ENCODE assay signal across 18 cellular contexts in the genomic region with DNA sequence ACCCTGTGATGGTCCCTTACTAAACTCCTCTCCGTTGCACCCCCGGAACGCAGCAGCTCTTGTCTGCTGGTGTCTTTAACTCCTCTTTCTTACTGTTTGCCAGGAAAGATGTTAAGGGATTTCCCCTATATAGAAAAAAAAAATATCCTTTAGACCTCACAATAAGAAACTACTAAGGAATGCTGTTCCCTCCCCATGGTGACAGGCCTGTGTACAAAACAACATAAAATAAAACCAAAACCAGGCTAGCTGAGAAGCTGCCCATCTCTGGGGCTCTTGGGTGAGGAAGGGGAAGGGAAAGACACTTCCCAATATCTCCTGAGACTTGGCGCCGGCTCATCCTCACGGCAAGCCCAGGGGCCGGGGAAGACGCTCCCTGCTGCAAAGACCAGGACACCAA.
A peak's percentile ranks its signal among the peaks of the same experiment; 100 is the strongest.
DNase-seq lines count a peak whose midpoint lies in the region; ATAC-seq and TF ChIP-seq lines count a peak whose summit lies in the region.
"Had no signal": no experiment of that assay in that cellular context is flagged by ENCODE, and none has a peak within 500 bp of the region (broad histone marks: within the 10 kb centered on the region; RNA-seq: fewer than 3 reads in every experiment).

No MANE protein-coding gene starts in this region.

- DNase-seq in GM23248 (peak; percentile 44), cardiac fibroblast (ENCODE audit: low read depth in 2 of 2) (peak; percentile 28 to 38), glutamatergic neuron (no peak), left colon (no peak), GM10248 (ENCODE audit: extremely low spot score) (no peak), NCI-H524 (lab: John Stamatoyannopoulos, UW) (no peak)
- DNase-seq in stimulated activated effector memory CD8-positive, alpha-beta T cell treated with anti-CD3 and anti-CD28 coated beads, Interleukin-12 subunit alpha, Interleukin-12 subunit beta, amount 100 ng/mL, for 72 hours (ENCODE audit: low spot score in 2 of 2): no peak
- DNase-seq: activated B cell treated with CpG ODN at 0.5 μM for 24 hours; activated CD8-positive, alpha-beta memory T cell treated with anti-CD3 and anti-CD28 coated beads for 24 hours; AML-193; mammary epithelial cell; NCI-H2081; NCI-H526 treated with DMSO at 0.1 percent for 48 hours; stimulated activated CD4-positive, alpha-beta T cell treated with anti-CD3 and anti-CD28 coated beads, Interleukin-2, amount 100 ng/mL, for 24 hours; T-helper 17 cell had no signal

- H3K27me3 Mint-ChIP-seq in glutamatergic neuron (ENCODE audit: unreplicated experiment): peaks cover 19% of the 10 kb centered on the region
- H3K27me3 Mint-ChIP-seq: activated B cell treated with CpG ODN at 0.5 μM for 24 hours, T-helper 17 cell had no signal

- H3K9me3 Mint-ChIP-seq in glutamatergic neuron (ENCODE audit: unreplicated experiment): peaks cover 33% of the 10 kb centered on the region
- no peaks in the 10 kb centered on the region for H3K9me3 Mint-ChIP-seq in stimulated activated effector memory CD8-positive, alpha-beta T cell treated with anti-CD3 and anti-CD28 coated beads, Interleukin-12 subunit alpha, Interleukin-12 subunit beta, amount 100 ng/mL, for 72 hours
- H3K9me3 Mint-ChIP-seq: activated B cell treated with CpG ODN at 0.5 μM for 24 hours had no signal

- H3K36me3 ChIP-seq in GM23248 (ENCODE audit: low read depth): no peaks in the 10 kb centered on the region
- H3K36me3 ChIP-seq: suprapubic skin had no signal

- intact Hi-C loops in left colon (cut with DNase I, micrococcal nuclease): no loop called here

- H3K27ac Mint-ChIP-seq in glutamatergic neuron (ENCODE audit: unreplicated experiment): peak overlapping the region; percentile 38
- H3K27ac Mint-ChIP-seq in stimulated activated effector memory CD8-positive, alpha-beta T cell treated with anti-CD3 and anti-CD28 coated beads, Interleukin-12 subunit alpha, Interleukin-12 subunit beta, amount 100 ng/mL, for 72 hours: peak overlapping the region; percentile 68
- H3K27ac Mint-ChIP-seq: activated B cell treated with CpG ODN at 0.5 μM for 24 hours, T-helper 17 cell had no signal

- H3K36me3 Mint-ChIP-seq in glutamatergic neuron (ENCODE audit: unreplicated experiment): peaks cover 4% of the 10 kb centered on the region
- H3K36me3 Mint-ChIP-seq in stimulated activated effector memory CD8-positive, alpha-beta T cell treated with anti-CD3 and anti-CD28 coated beads, Interleukin-12 subunit alpha, Interleukin-12 subunit beta, amount 100 ng/mL, for 72 hours: peaks cover 24% of the 10 kb centered on the region

- no peaks in the 10 kb centered on the region for H3F3A ChIP-seq in GM23248 (ENCODE audit: insufficient read depth)

- no peaks in the 10 kb centered on the region for H4K20me1 ChIP-seq in GM23248 (ENCODE audit: insufficient read depth)

- H3K9me3 ChIP-seq in GM23248 (ENCODE audit: low read depth): no peaks in the 10 kb centered on the region
- H3K9me3 ChIP-seq: suprapubic skin had no signal

- no peak overlapping the region for H3K4me2 ChIP-seq in GM23248 (ENCODE audit: unreplicated experiment)

- no peaks in the 10 kb centered on the region for H3K27me3 ChIP-seq in GM23248 (replicated peaks; ENCODE audit: insufficient read depth)
- H3K27me3 ChIP-seq: suprapubic skin had no signal

- in situ Hi-C loops in GM23248 (cut with MboI): no loop called here

- CTCF ChIA-PET in GM10248 (lab: Yijun Ruan, JAX): interaction anchor here (0.9 kb wide), 1 partner anchor 24 kb away, joined by 3 read pairs; no protein-coding TSS in a partner anchor

- no peak overlapping the region for H3K9ac ChIP-seq in GM23248

- no peak overlapping the region for H2AFZ ChIP-seq in GM23248

- no peak for ATAC-seq in stimulated activated effector memory CD8-positive, alpha-beta T cell treated with anti-CD3 and anti-CD28 coated beads, Interleukin-12 subunit alpha, Interleukin-12 subunit beta, amount 100 ng/mL, for 72 hours
- no peak for ATAC-seq in left colon
- no peak for ATAC-seq in HG03520 (IDR thresholded peaks at IDR 0.05; ENCODE audit: unreplicated experiment)
- ATAC-seq: sciatic nerve, T-helper 17 cell had no signal

- WGBS in GM23248 (ENCODE audit: low coverage in 1 of 2, low lambda C conversion rate in 2 of 2, missing lambda C conversion rate in 2 of 2), 2 experiments: 51 to 55% methylated on average over 8 of the region's 8 CpGs

- H3K4me1 Mint-ChIP-seq in glutamatergic neuron (ENCODE audit: low read depth, unreplicated experiment): peaks cover 51% of the 10 kb centered on the region
- H3K4me1 Mint-ChIP-seq in stimulated activated effector memory CD8-positive, alpha-beta T cell treated with anti-CD3 and anti-CD28 coated beads, Interleukin-12 subunit alpha, Interleukin-12 subunit beta, amount 100 ng/mL, for 72 hours: peaks cover 54% of the 10 kb centered on the region

- H3K79me2 ChIP-seq in GM23248 (ENCODE audit: insufficient read depth): no peaks in the 10 kb centered on the region

- POLR2A ChIA-PET in GM10248 (lab: Yijun Ruan, JAX): no interaction called here

- H3K4me3 ChIP-seq in GM23248 (no peak overlapping the region), cardiac fibroblast (replicated peaks in 1 of 2; ENCODE audit: low read depth in 2 of 2, low read length in 2 of 2) (no peak overlapping the region)
- H3K4me3 ChIP-seq: suprapubic skin had no signal

- H3K4me1 ChIP-seq in GM23248 (ENCODE audit: insufficient read depth): peaks cover 12% of the 10 kb centered on the region

- H3K4me3 Mint-ChIP-seq in glutamatergic neuron (ENCODE audit: unreplicated experiment): no peak overlapping the region
- H3K4me3 Mint-ChIP-seq in stimulated activated effector memory CD8-positive, alpha-beta T cell treated with anti-CD3 and anti-CD28 coated beads, Interleukin-12 subunit alpha, Interleukin-12 subunit beta, amount 100 ng/mL, for 72 hours: no peak overlapping the region
- H3K4me3 Mint-ChIP-seq: activated B cell treated with CpG ODN at 0.5 μM for 24 hours, T-helper 17 cell had no signal

- H3K27ac ChIP-seq in GM23248: no peak overlapping the region
- H3K27ac ChIP-seq: suprapubic skin had no signal

- no peaks in the 10 kb centered on the region for H3K9me2 ChIP-seq in GM23248 (ENCODE audit: insufficient read depth)

- TF ChIP-seq CTCF in cardiac fibroblast (IDR thresholded peaks at IDR 0.05; ENCODE audit: low read depth, low read length): no peak
- TF ChIP-seq CTCF in glutamatergic neuron (IDR thresholded peaks at IDR 0.05; ENCODE audit: partially characterized antibody, unreplicated experiment): no peak
- no peak for TF ChIP-seq CTCF in GM10248 (IDR thresholded peaks at IDR 0.05; ENCODE audit: control extremely low read depth, extremely low read depth, low read depth, missing control alignments)

Comparison
In these comparisons a context has a peak if more than half of its experiments do, and no peak if none do; other contexts are left out.
1. DNase-seq: peak in GM23248 (single experiment) and cardiac fibroblast (2 of 2); none in glutamatergic neuron (single experiment), stimulated activated effector memory CD8-positive, alpha-beta T cell treated with anti-CD3 and anti-CD28 coated beads, Interleukin-12 subunit alpha, Interleukin-12 subunit beta, amount 100 ng/mL, for 72 hours (0 of 2), left colon (0 of 2), GM10248 (single experiment) and NCI-H524 (0 of 2).